In the genomic region with DNA sequence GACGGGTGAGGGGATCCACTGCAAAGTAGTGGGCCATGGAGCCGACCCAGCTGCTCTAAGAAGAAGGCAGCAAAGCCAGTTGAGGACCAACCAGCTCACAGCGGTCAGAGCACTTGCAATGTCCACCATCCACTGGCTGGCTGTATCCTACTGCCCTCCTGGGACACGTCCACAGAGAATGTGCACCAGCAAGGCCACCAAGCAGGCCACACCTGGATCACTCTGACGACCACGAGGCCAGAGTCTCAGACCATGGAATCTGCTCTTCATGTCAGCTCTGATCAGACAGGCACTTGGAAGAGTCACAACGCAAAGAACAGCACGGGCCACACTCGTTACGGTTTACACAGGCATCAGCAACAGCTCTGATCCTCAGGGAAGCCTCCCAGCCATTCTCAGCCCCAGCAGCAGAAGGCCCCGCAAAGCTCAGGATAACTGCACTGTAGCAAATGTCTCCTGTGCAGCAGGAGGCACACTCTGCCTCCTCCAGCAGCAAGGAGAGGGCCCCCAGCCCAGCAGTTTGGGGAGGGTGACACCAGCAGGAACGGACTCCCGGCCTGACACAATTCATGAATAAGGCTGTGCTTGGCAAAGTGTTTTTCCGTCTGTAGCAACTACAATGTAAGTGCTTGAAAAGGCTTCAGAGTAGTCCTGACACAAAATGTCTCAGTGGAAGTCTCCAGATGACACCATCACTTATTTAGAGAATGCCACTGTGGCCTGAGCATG, we compare ENCODE assay signal across 2 cellular contexts.
TF ChIP-seq lines count a peak whose summit lies in the region.

No MANE protein-coding gene starts in this region.

TF ChIP-seq in GM23338, 12 proteins besides CTCF, POLR2A, EP300 and RAD21 (continued from another document):
- TF ChIP-seq EZH2 (IDR thresholded peaks at IDR 0.05; ENCODE audit: low read depth, unreplicated experiment) (no peak), NANOG (IDR thresholded peaks at IDR 0.05; ENCODE audit: borderline replicate concordance) (no peak), ZNF114 (CRISPR knock-in tag; IDR thresholded peaks at IDR 0.05) (no peak), EZH2phosphoT487 (IDR thresholded peaks at IDR 0.05; ENCODE audit: unreplicated experiment) (no peak), ZNF462 (CRISPR knock-in tag; IDR thresholded peaks at IDR 0.05) (no peak)
- TF ChIP-seq, protein P1, sequence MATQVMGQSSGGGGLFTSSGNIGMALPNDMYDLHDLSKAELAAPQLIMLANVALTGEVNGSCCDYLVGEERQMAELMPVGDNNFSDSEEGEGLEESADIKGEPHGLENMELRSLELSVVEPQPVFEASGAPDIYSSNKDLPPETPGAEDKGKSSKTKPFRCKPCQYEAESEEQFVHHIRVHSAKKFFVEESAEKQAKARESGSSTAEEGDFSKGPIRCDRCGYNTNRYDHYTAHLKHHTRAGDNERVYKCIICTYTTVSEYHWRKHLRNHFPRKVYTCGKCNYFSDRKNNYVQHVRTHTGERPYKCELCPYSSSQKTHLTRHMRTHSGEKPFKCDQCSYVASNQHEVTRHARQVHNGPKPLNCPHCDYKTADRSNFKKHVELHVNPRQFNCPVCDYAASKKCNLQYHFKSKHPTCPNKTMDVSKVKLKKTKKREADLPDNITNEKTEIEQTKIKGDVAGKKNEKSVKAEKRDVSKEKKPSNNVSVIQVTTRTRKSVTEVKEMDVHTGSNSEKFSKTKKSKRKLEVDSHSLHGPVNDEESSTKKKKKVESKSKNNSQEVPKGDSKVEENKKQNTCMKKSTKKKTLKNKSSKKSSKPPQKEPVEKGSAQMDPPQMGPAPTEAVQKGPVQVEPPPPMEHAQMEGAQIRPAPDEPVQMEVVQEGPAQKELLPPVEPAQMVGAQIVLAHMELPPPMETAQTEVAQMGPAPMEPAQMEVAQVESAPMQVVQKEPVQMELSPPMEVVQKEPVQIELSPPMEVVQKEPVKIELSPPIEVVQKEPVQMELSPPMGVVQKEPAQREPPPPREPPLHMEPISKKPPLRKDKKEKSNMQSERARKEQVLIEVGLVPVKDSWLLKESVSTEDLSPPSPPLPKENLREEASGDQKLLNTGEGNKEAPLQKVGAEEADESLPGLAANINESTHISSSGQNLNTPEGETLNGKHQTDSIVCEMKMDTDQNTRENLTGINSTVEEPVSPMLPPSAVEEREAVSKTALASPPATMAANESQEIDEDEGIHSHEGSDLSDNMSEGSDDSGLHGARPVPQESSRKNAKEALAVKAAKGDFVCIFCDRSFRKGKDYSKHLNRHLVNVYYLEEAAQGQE (IDR thresholded peaks at IDR 0.05; ENCODE audit: unreplicated experiment) = no peak
- TF ChIP-seq, protein P2, sequence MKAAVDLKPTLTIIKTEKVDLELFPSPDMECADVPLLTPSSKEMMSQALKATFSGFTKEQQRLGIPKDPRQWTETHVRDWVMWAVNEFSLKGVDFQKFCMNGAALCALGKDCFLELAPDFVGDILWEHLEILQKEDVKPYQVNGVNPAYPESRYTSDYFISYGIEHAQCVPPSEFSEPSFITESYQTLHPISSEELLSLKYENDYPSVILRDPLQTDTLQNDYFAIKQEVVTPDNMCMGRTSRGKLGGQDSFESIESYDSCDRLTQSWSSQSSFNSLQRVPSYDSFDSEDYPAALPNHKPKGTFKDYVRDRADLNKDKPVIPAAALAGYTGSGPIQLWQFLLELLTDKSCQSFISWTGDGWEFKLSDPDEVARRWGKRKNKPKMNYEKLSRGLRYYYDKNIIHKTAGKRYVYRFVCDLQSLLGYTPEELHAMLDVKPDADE (IDR thresholded peaks at IDR 0.05) = no peak

TF ChIP-seq in SK-N-SH treated with all-trans-retinoic acid at 6 μM for 48 hours, 23 proteins besides CTCF, POLR2A, EP300 and RAD21 (continued from another document):
- TF ChIP-seq POU6F1 (CRISPR knock-in tag; IDR thresholded peaks at IDR 0.05; ENCODE audit: borderline replicate concordance, low read depth) = no peak
